ENCODE assay signal across 1 cellular context in the genomic region with DNA sequence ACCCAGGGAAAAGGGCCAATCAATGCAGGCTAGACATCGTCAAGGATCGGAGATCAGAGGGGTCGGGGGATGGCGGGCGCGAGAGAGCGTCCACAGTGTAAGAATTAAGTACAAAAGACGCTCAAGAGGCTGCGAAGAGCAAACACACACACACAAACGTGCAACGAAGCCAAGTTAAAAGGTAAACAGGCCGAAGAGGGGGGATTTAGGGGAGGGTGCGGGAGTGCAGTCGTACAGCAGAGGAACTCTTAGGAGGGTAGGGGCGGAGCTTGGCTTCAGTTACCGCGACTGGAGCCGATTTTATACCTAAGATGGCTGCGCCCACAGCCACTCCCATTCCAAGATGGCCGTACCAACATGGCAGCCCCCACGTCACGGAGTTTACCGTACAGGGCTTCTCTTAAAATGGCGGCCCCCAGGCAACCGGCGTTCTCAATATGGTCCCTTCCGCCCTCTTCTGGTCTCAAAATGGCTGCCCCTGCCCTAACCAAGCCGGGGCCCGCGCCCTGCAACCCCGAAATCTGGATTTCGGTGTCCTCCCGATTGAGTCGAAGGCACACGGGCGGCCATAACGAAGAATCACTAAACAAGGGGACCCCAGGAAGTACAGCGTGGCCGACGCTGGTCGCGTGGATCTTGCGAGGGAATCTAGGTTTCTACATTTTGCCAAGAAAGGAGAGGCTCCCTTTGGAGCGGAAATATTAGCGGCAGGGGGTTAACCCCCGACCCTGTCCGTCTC.
TF ChIP-seq lines count a peak whose summit lies in the region.

No MANE protein-coding gene starts in this region.

TF ChIP-seq in HEK293, 187 proteins besides CTCF, POLR2A, EP300 and RAD21 (continued from another document and continues in another):
- TF ChIP-seq, protein P1, sequence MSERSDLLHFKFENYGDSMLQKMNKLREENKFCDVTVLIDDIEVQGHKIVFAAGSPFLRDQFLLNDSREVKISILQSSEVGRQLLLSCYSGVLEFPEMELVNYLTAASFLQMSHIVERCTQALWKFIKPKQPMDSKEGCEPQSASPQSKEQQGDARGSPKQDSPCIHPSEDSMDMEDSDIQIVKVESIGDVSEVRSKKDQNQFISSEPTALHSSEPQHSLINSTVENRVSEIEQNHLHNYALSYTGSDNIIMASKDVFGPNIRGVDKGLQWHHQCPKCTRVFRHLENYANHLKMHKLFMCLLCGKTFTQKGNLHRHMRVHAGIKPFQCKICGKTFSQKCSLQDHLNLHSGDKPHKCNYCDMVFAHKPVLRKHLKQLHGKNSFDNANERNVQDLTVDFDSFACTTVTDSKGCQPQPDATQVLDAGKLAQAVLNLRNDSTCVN (tag by site-specific recombination; optimal IDR thresholded peaks at IDR 0.05): peak; percentile 31
- TF ChIP-seq TCF7L2 (IDR thresholded peaks at IDR 0.05; ENCODE audit: borderline replicate concordance, low read depth, low read length): no peak
- peak; percentile 100 for TF ChIP-seq ZBTB20 (tag by site-specific recombination; IDR thresholded peaks at IDR 0.05)
- TF ChIP-seq BCL11A (tag by site-specific recombination; IDR thresholded peaks at IDR 0.05; ENCODE audit: low read depth): no peak
- no peak for TF ChIP-seq ZNF433 (tag by site-specific recombination; IDR thresholded peaks at IDR 0.05; ENCODE audit: low read depth)
- no peak for TF ChIP-seq ZNF112 (tag by site-specific recombination; IDR thresholded peaks at IDR 0.05)
- peak; percentile 71 for TF ChIP-seq SP3 (tag by site-specific recombination; IDR thresholded peaks at IDR 0.05)
- TF ChIP-seq ZNF391 (tag by site-specific recombination; IDR thresholded peaks at IDR 0.05; ENCODE audit: borderline replicate concordance, low read depth): no peak
- no peak for TF ChIP-seq ZNF416 (tag by site-specific recombination; IDR thresholded peaks at IDR 0.05)
- TF ChIP-seq, protein P2, sequence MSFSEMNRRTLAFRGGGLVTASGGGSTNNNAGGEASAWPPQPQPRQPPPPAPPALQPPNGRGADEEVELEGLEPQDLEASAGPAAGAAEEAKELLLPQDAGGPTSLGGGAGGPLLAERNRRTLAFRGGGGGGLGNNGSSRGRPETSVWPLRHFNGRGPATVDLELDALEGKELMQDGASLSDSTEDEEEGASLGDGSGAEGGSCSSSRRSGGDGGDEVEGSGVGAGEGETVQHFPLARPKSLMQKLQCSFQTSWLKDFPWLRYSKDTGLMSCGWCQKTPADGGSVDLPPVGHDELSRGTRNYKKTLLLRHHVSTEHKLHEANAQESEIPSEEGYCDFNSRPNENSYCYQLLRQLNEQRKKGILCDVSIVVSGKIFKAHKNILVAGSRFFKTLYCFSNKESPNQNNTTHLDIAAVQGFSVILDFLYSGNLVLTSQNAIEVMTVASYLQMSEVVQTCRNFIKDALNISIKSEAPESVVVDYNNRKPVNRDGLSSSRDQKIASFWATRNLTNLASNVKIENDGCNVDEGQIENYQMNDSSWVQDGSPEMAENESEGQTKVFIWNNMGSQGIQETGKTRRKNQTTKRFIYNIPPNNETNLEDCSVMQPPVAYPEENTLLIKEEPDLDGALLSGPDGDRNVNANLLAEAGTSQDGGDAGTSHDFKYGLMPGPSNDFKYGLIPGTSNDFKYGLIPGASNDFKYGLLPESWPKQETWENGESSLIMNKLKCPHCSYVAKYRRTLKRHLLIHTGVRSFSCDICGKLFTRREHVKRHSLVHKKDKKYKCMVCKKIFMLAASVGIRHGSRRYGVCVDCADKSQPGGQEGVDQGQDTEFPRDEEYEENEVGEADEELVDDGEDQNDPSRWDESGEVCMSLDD (tag by site-specific recombination; IDR thresholded peaks at IDR 0.05): peak; percentile 49
- no peak for TF ChIP-seq ZNF670 (tag by site-specific recombination; IDR thresholded peaks at IDR 0.05; ENCODE audit: low read depth)
- TF ChIP-seq HOXA7 (CRISPR knock-in tag; IDR thresholded peaks at IDR 0.05; ENCODE audit: borderline replicate concordance): no peak
- TF ChIP-seq, protein P3, sequence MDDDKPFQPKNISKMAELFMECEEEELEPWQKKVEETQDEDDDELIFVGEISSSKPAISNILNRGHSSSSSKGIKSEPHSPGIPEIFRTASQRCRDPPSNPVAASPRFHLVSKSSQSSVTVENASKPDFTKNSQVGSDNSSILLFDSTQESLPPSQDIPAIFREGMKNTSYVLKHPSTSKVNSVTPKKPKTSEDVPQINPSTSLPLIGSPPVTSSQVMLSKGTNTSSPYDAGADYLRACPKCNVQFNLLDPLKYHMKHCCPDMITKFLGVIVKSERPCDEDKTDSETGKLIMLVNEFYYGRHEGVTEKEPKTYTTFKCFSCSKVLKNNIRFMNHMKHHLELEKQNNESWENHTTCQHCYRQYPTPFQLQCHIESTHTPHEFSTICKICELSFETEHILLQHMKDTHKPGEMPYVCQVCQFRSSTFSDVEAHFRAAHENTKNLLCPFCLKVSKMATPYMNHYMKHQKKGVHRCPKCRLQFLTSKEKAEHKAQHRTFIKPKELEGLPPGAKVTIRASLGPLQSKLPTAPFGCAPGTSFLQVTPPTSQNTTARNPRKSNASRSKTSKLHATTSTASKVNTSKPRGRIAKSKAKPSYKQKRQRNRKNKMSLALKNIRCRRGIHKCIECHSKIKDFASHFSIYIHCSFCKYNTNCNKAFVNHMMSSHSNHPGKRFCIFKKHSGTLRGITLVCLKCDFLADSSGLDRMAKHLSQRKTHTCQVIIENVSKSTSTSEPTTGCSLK (tag by site-specific recombination; IDR thresholded peaks at IDR 0.05): no peak
- TF ChIP-seq ZBTB21 (tag by site-specific recombination; IDR thresholded peaks at IDR 0.05): no peak
- TF ChIP-seq YY2 (tag by site-specific recombination; IDR thresholded peaks at IDR 0.05): peak; percentile 98
- TF ChIP-seq ZNF10 (tag by site-specific recombination; IDR thresholded peaks at IDR 0.05): no peak
- no peak for TF ChIP-seq MEIS1 (CRISPR knock-in tag; IDR thresholded peaks at IDR 0.05; ENCODE audit: borderline replicate concordance)
- TF ChIP-seq, protein P4, sequence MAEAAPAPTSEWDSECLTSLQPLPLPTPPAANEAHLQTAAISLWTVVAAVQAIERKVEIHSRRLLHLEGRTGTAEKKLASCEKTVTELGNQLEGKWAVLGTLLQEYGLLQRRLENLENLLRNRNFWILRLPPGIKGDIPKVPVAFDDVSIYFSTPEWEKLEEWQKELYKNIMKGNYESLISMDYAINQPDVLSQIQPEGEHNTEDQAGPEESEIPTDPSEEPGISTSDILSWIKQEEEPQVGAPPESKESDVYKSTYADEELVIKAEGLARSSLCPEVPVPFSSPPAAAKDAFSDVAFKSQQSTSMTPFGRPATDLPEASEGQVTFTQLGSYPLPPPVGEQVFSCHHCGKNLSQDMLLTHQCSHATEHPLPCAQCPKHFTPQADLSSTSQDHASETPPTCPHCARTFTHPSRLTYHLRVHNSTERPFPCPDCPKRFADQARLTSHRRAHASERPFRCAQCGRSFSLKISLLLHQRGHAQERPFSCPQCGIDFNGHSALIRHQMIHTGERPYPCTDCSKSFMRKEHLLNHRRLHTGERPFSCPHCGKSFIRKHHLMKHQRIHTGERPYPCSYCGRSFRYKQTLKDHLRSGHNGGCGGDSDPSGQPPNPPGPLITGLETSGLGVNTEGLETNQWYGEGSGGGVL (tag by site-specific recombination; IDR thresholded peaks at IDR 0.05): peak; percentile 93
- 0 out of 2 replicates have a peak, but pooled peaks have one; percentile 22 for TF ChIP-seq KLF16 (tag by site-specific recombination; IDR thresholded peaks at IDR 0.05)
- TF ChIP-seq KLF9 (tag by site-specific recombination; IDR thresholded peaks at IDR 0.05; ENCODE audit: low read depth): peak; percentile 62; the same call in 1 of the 2 replicates
- TF ChIP-seq YY1 (tag by site-specific recombination; IDR thresholded peaks at IDR 0.05): peak; percentile 97
- TF ChIP-seq, protein P5, sequence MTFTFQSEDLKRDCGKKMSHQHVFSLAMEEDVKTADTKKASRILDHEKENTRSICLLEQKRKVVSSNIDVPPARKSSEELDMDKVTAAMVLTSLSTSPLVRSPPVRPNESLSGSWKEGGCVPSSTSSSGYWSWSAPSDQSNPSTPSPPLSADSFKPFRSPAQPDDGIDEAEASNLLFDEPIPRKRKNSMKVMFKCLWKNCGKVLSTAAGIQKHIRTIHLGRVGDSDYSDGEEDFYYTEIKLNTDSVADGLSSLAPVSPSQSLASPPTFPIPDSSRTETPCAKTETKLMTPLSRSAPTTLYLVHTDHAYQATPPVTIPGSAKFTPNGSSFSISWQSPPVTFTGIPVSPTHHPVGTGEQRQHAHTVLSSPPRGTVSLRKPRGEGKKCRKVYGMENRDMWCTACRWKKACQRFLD (tag by site-specific recombination; IDR thresholded peaks at IDR 0.05): no peak
- TF ChIP-seq ZNF660 (tag by site-specific recombination; IDR thresholded peaks at IDR 0.05): no peak
- no peak for TF ChIP-seq ZNF785 (tag by site-specific recombination; IDR thresholded peaks at IDR 0.05)
- TF ChIP-seq ZNF830 (tag by site-specific recombination; IDR thresholded peaks at IDR 0.05; ENCODE audit: low read depth): no peak
- TF ChIP-seq ZNF629 (tag by site-specific recombination; IDR thresholded peaks at IDR 0.05): no peak
- no peak for TF ChIP-seq ZNF394 (tag by site-specific recombination; IDR thresholded peaks at IDR 0.05; ENCODE audit: borderline replicate concordance)
- 0 out of 2 replicates have a peak, but pooled peaks have one; percentile 22 for TF ChIP-seq SP7 (tag by site-specific recombination; IDR thresholded peaks at IDR 0.05)
- TF ChIP-seq ZNF624 (tag by site-specific recombination; IDR thresholded peaks at IDR 0.05): no peak
- no peak for TF ChIP-seq ZNF561 (tag by site-specific recombination; IDR thresholded peaks at IDR 0.05; ENCODE audit: borderline replicate concordance)
- TF ChIP-seq, protein P6, sequence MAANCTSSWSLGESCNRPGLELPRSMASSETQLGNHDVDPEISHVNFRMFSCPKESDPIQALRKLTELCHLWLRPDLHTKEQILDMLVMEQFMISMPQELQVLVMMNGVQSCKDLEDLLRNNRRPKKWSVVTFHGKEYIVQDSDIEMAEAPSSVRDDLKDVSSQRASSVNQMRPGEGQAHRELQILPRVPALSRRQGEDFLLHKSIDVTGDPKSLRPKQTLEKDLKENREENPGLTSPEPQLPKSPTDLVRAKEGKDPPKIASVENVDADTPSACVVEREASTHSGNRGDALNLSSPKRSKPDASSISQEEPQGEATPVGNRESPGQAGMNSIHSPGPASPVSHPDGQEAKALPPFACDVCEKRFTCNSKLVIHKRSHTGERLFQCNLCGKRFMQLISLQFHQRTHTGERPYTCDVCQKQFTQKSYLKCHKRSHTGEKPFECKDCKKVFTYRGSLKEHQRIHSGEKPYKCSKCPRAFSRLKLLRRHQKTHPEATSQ (tag by site-specific recombination; IDR thresholded peaks at IDR 0.05): no peak
- TF ChIP-seq, protein P7, sequence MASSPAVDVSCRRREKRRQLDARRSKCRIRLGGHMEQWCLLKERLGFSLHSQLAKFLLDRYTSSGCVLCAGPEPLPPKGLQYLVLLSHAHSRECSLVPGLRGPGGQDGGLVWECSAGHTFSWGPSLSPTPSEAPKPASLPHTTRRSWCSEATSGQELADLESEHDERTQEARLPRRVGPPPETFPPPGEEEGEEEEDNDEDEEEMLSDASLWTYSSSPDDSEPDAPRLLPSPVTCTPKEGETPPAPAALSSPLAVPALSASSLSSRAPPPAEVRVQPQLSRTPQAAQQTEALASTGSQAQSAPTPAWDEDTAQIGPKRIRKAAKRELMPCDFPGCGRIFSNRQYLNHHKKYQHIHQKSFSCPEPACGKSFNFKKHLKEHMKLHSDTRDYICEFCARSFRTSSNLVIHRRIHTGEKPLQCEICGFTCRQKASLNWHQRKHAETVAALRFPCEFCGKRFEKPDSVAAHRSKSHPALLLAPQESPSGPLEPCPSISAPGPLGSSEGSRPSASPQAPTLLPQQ (tag by site-specific recombination; IDR thresholded peaks at IDR 0.05): 0 out of 2 replicates have a peak, but pooled peaks have one; percentile 31
- TF ChIP-seq, protein P8, sequence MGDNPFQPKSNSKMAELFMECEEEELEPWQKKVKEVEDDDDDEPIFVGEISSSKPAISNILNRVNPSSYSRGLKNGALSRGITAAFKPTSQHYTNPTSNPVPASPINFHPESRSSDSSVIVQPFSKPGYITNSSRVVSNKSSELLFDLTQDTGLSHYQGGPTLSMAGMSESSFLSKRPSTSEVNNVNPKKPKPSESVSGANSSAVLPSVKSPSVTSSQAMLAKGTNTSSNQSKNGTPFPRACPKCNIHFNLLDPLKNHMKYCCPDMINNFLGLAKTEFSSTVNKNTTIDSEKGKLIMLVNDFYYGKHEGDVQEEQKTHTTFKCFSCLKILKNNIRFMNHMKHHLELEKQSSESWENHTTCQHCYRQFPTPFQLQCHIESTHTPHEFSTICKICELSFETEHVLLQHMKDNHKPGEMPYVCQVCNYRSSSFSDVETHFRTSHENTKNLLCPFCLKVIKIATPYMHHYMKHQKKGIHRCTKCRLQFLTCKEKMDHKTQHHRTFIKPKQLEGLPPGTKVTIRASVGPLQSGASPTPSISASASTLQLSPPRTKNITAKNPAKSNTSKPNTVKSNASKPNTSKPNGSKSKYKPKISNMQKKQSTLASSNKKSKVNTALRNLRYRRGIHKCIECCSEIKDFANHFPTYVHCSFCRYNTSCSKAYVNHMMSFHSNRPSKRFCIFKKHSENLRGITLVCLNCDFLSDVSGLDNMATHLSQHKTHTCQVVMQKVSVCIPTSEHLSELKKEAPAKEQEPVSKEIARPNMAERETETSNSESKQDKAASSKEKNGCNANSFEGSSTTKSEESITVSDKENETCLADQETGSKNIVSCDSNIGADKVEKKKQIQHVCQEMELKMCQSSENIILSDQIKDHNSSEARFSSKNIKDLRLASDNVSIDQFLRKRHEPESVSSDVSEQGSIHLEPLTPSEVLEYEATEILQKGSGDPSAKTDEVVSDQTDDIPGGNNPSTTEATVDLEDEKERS (tag by site-specific recombination; IDR thresholded peaks at IDR 0.05): no peak
- TF ChIP-seq, protein P9, sequence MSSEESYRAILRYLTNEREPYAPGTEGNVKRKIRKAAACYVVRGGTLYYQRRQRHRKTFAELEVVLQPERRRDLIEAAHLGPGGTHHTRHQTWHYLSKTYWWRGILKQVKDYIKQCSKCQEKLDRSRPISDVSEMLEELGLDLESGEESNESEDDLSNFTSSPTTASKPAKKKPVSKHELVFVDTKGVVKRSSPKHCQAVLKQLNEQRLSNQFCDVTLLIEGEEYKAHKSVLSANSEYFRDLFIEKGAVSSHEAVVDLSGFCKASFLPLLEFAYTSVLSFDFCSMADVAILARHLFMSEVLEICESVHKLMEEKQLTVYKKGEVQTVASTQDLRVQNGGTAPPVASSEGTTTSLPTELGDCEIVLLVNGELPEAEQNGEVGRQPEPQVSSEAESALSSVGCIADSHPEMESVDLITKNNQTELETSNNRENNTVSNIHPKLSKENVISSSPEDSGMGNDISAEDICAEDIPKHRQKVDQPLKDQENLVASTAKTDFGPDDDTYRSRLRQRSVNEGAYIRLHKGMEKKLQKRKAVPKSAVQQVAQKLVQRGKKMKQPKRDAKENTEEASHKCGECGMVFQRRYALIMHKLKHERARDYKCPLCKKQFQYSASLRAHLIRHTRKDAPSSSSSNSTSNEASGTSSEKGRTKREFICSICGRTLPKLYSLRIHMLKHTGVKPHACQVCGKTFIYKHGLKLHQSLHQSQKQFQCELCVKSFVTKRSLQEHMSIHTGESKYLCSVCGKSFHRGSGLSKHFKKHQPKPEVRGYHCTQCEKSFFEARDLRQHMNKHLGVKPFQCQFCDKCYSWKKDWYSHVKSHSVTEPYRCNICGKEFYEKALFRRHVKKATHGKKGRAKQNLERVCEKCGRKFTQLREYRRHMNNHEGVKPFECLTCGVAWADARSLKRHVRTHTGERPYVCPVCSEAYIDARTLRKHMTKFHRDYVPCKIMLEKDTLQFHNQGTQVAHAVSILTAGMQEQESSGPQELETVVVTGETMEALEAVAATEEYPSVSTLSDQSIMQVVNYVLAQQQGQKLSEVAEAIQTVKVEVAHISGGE (tag by site-specific recombination; conservative IDR thresholded peaks at IDR 0.05; ENCODE audit: low read depth): peak; percentile 91
